In genomic region chr19:10254244-10254643, GRCh38 we compare ENCODE assay signal across 25 cellular contexts. TPM values are rescaled to one million over a fixed set of nuclear protein-coding genes. Genes with fewer than 3 reads are reported as not detected.
DNase-seq lines count a peak whose midpoint lies in the region; ATAC-seq and TF ChIP-seq lines count a peak whose summit lies in the region.
"Had no signal": no experiment of that assay in that cellular context is flagged by ENCODE, and none has a peak within 500 bp of the region (broad histone marks: within the 10 kb centered on the region; RNA-seq: fewer than 3 reads in every experiment).

No MANE protein-coding gene starts in this region.

- no peaks in the 10 kb centered on the region for H3K27me3 ChIP-seq in WERI-Rb-1 (ENCODE audit: insufficient read depth, low read depth, severe bottlenecking)
- H3K27me3 ChIP-seq: MG63, sigmoid colon had no signal

- H3K27me3 Mint-ChIP-seq in T-helper 2 cell treated with Interferon-gamma antibody and Interleukin-4, amounts not matched to agents 5 μg/mL and 100 μg/mL, for 36 hours (ENCODE audit: low read depth), result no peaks in the 10 kb centered on the region
- H3K27me3 Mint-ChIP-seq in stimulated activated naive CD8-positive, alpha-beta T cell treated with anti-CD3 and anti-CD28 coated beads, Interleukin-15, Interleukin-2, amounts not matched to agents 100 ng/mL and 50 ng/mL, for 24 hours, result no peaks in the 10 kb centered on the region
- no peaks in the 10 kb centered on the region for H3K27me3 Mint-ChIP-seq in stimulated activated naive CD8-positive, alpha-beta T cell treated with anti-CD3 and anti-CD28 coated beads, Interleukin-15, amount 100 ng/mL, for 72 hours
- peaks cover 4% of the 10 kb centered on the region for H3K27me3 Mint-ChIP-seq in brain
- H3K27me3 Mint-ChIP-seq: activated B cell treated with CpG ODN at 0.5 μM for 24 hours had no signal

- no peaks in the 10 kb centered on the region for H3K9me3 Mint-ChIP-seq in T-helper 2 cell treated with Interferon-gamma antibody and Interleukin-4, amounts not matched to agents 5 μg/mL and 100 μg/mL, for 36 hours
- no peaks in the 10 kb centered on the region for H3K9me3 Mint-ChIP-seq in stimulated activated naive CD8-positive, alpha-beta T cell treated with anti-CD3 and anti-CD28 coated beads, Interleukin-15, Interleukin-2, amounts not matched to agents 100 ng/mL and 50 ng/mL, for 24 hours
- H3K9me3 Mint-ChIP-seq in stimulated activated naive CD8-positive, alpha-beta T cell treated with anti-CD3 and anti-CD28 coated beads, Interleukin-15, amount 100 ng/mL, for 72 hours, result no peaks in the 10 kb centered on the region
- H3K9me3 Mint-ChIP-seq in brain, result peaks cover 0 to 5% (median 3%) of the 10 kb centered on the region in 5 experiments
- H3K9me3 Mint-ChIP-seq: activated B cell treated with CpG ODN at 0.5 μM for 24 hours, mesothelial cell of epicardium had no signal

- no peak for DNase-seq in T-helper 2 cell treated with Interferon-gamma antibody and Interleukin-4, amounts not matched to agents 5 μg/mL and 100 μg/mL, for 36 hours (ENCODE audit: low spot score)
- DNase-seq in T-helper 2 cell, result no peak
- DNase-seq in stimulated activated naive CD8-positive, alpha-beta T cell treated with anti-CD3 and anti-CD28 coated beads, Interleukin-15, amount 100 ng/mL, for 72 hours, result no peak
- no peak for DNase-seq in WERI-Rb-1
- no peak for DNase-seq in mesenteric fat pad (ENCODE audit: low spot score)
- DNase-seq: 8988T; activated B cell treated with CpG ODN at 0.5 μM for 24 hours; activated gamma-delta T cell treated with Interleukin-2 at 50 U/mL for 16 hours; anterior cingulate cortex; COR-L47; DND-41; hypothalamus; left ventricle myocardium inferior; MG63; NCI-H2081; sigmoid colon; stimulated activated CD4-positive, alpha-beta T cell treated with anti-CD3 and anti-CD28 coated beads, Interleukin-15, amount 100 ng/mL, for 24 hours; trophoblast cell had no signal

- peaks cover 38% of the 10 kb centered on the region for H3K36me3 Mint-ChIP-seq in T-helper 2 cell treated with Interferon-gamma antibody and Interleukin-4, amounts not matched to agents 5 μg/mL and 100 μg/mL, for 36 hours (ENCODE audit: low read depth)
- H3K36me3 Mint-ChIP-seq in stimulated activated naive CD8-positive, alpha-beta T cell treated with anti-CD3 and anti-CD28 coated beads, Interleukin-15, Interleukin-2, amounts not matched to agents 100 ng/mL and 50 ng/mL, for 24 hours (ENCODE audit: low read depth), result peaks cover 43% of the 10 kb centered on the region
- peaks cover 47% of the 10 kb centered on the region for H3K36me3 Mint-ChIP-seq in brain

- TF ChIP-seq CTCF in brain (conservative IDR thresholded peaks at IDR 0.05) (no peak), WERI-Rb-1 (IDR thresholded peaks at IDR 0.05; ENCODE audit: low read depth, low read length) (no peak)

- H3K4me3 ChIP-seq in WERI-Rb-1 (ENCODE audit: low read depth, low read length), result no peak overlapping the region
- H3K4me3 ChIP-seq: K562, left ventricle myocardium inferior, MG63, sigmoid colon, SK-N-MC had no signal

- no peak for ATAC-seq in stimulated activated naive CD8-positive, alpha-beta T cell treated with anti-CD3 and anti-CD28 coated beads, Interleukin-15, amount 100 ng/mL, for 72 hours
- no peak for ATAC-seq in HG03432 (IDR thresholded peaks at IDR 0.05; ENCODE audit: unreplicated experiment)
- ATAC-seq: K562 had no signal

- H3K4me3 Mint-ChIP-seq in T-helper 2 cell treated with Interferon-gamma antibody and Interleukin-4, amounts not matched to agents 5 μg/mL and 100 μg/mL, for 36 hours, result peak overlapping the region; percentile 19
- peak overlapping the region; percentile 97 for H3K4me3 Mint-ChIP-seq in stimulated activated naive CD8-positive, alpha-beta T cell treated with anti-CD3 and anti-CD28 coated beads, Interleukin-15, Interleukin-2, amounts not matched to agents 100 ng/mL and 50 ng/mL, for 24 hours
- H3K4me3 Mint-ChIP-seq in stimulated activated naive CD8-positive, alpha-beta T cell treated with anti-CD3 and anti-CD28 coated beads, Interleukin-15, amount 100 ng/mL, for 72 hours, result peak overlapping the region in 1 of 2 donors; percentile 27
- peak overlapping the region; percentile 32 to 98 (median 71) for H3K4me3 Mint-ChIP-seq in brain

- H3K27ac ChIP-seq in WERI-Rb-1, result no peak overlapping the region
- H3K27ac ChIP-seq: left ventricle myocardium inferior, sigmoid colon, SK-N-MC had no signal

- H3K9me3 ChIP-seq in WERI-Rb-1 (ENCODE audit: severe bottlenecking), result no peaks in the 10 kb centered on the region
- H3K9me3 ChIP-seq: left ventricle myocardium inferior, sigmoid colon had no signal

- peaks cover 41% of the 10 kb centered on the region for H3K36me3 ChIP-seq in WERI-Rb-1

- peak overlapping the region; percentile 16 for H3K27ac Mint-ChIP-seq in T-helper 2 cell treated with Interferon-gamma antibody and Interleukin-4, amounts not matched to agents 5 μg/mL and 100 μg/mL, for 36 hours
- H3K27ac Mint-ChIP-seq in stimulated activated naive CD8-positive, alpha-beta T cell treated with anti-CD3 and anti-CD28 coated beads, Interleukin-15, Interleukin-2, amounts not matched to agents 100 ng/mL and 50 ng/mL, for 24 hours, result no peak overlapping the region
- H3K27ac Mint-ChIP-seq in stimulated activated naive CD8-positive, alpha-beta T cell treated with anti-CD3 and anti-CD28 coated beads, Interleukin-15, amount 100 ng/mL, for 72 hours, result no peak overlapping the region
- H3K27ac Mint-ChIP-seq in brain, result no peak overlapping the region
- H3K27ac Mint-ChIP-seq: mesothelial cell of epicardium had no signal

- peaks cover 19% of the 10 kb centered on the region for H3K4me1 Mint-ChIP-seq in T-helper 2 cell treated with Interferon-gamma antibody and Interleukin-4, amounts not matched to agents 5 μg/mL and 100 μg/mL, for 36 hours (ENCODE audit: low read depth)
- H3K4me1 Mint-ChIP-seq in stimulated activated naive CD8-positive, alpha-beta T cell treated with anti-CD3 and anti-CD28 coated beads, Interleukin-15, Interleukin-2, amounts not matched to agents 100 ng/mL and 50 ng/mL, for 24 hours (ENCODE audit: low read depth), result peaks cover 35% of the 10 kb centered on the region
- peaks cover 66% of the 10 kb centered on the region for H3K4me1 Mint-ChIP-seq in stimulated activated naive CD8-positive, alpha-beta T cell treated with anti-CD3 and anti-CD28 coated beads, Interleukin-15, amount 100 ng/mL, for 72 hours
- peaks cover 37% of the 10 kb centered on the region for H3K4me1 Mint-ChIP-seq in brain

RNA-seq across cellular contexts. Expression of gene MRPL4, which starts 2.2 kb away (rescaled TPM):
- 57.8 TPM for polyA plus RNA-seq in brain (ENCODE audit: insufficient read depth, low read depth, low replicate concordance)
- 54.5 TPM for total RNA-seq in mesenteric fat pad

RNA-seq across cellular contexts. Expression of gene ICAM1, which starts 16.7 kb away (rescaled TPM):
- 3.1 TPM for polyA plus RNA-seq in brain (ENCODE audit: insufficient read depth, low read depth, low replicate concordance)
- total RNA-seq in mesenteric fat pad, result 77.1 TPM

RNA-seq across cellular contexts. Expression of gene S1PR2, which starts 23.1 kb away (rescaled TPM):
- 5.0 TPM for polyA plus RNA-seq in brain (ENCODE audit: insufficient read depth, low read depth, low replicate concordance)
- 13.3 TPM for total RNA-seq in mesenteric fat pad

RNA-seq across cellular contexts. Expression of gene ICAM4, which starts 32.5 kb away (rescaled TPM):
- not detected for polyA plus RNA-seq in brain (ENCODE audit: insufficient read depth, low read depth, low replicate concordance)
- 2.3 TPM for total RNA-seq in mesenteric fat pad
- total RNA-seq: HT1080, sigmoid colon had no signal

RNA-seq across cellular contexts. Expression of gene ICAM5, which starts 35.5 kb away (rescaled TPM):
- 6.4 TPM for polyA plus RNA-seq in brain (ENCODE audit: insufficient read depth, low read depth, low replicate concordance)
- 1.2 TPM for total RNA-seq in mesenteric fat pad
